In the genomic region with DNA sequence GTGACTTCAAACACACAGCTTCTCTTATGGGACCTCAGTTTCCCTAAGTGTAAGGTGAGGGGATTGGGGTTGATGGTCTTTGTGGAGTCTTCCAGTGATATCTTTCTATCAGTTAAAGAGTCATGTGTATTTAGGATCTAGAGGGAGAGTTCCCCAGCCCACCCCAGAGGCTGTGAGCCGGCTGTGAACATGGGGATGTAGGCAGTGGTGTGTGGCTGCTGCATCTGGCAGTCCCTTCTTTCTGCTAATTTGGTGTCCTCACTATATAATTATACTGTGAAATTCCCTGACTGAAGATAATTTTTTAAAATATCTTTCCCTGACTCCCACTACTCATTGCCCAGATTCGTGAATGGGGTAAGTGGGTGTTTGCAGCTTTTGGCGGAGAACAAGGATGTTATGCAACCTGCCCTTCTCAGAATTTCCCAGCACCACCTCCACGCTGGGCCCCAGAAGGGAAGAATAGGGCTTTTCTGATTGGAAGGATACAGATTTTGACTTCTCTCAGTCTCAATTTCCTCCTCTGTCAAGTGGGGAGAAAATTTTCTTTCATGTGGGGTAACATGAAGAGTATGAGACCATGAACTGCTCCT, we compare ENCODE assay signal across 12 cellular contexts.
DNase-seq lines count a peak whose midpoint lies in the region; ATAC-seq and TF ChIP-seq lines count a peak whose summit lies in the region.
"Had no signal": no experiment of that assay in that cellular context is flagged by ENCODE, and none has a peak within 500 bp of the region (broad histone marks: within the 10 kb centered on the region; RNA-seq: fewer than 3 reads in every experiment).

No MANE protein-coding gene starts in this region.

- no peaks in the 10 kb centered on the region for H3K4me1 Mint-ChIP-seq in immature natural killer cell
- H3K4me1 Mint-ChIP-seq: activated naive CD8-positive, alpha-beta T cell treated with anti-CD3 and anti-CD28 coated beads, Interleukin-2, amount 50 U/mL, for 24 hours had no signal

- no peak overlapping the region for H2AFZ ChIP-seq in GM23248

- 12 to 15% methylated on average over 4 of the region's 4 CpGs for WGBS in GM23248 (ENCODE audit: low coverage in 1 of 2, low lambda C conversion rate in 2 of 2, missing lambda C conversion rate in 2 of 2), 2 experiments

- H3K4me3 Mint-ChIP-seq in immature natural killer cell = no peak overlapping the region
- H3K4me3 Mint-ChIP-seq: activated CD8-positive, alpha-beta T cell treated with anti-CD3 and anti-CD28 coated beads for 36 hours; activated naive CD8-positive, alpha-beta T cell treated with anti-CD3 and anti-CD28 coated beads, Interleukin-2, amount 50 U/mL, for 24 hours; activated T-cell treated with anti-CD3 and anti-CD28 coated beads, Interleukin-2, amount 50 U/mL, for 72 hours had no signal

- no peaks in the 10 kb centered on the region for H3K79me2 ChIP-seq in GM23248 (ENCODE audit: insufficient read depth)

- no peak overlapping the region for H3K27ac Mint-ChIP-seq in immature natural killer cell
- H3K27ac Mint-ChIP-seq: activated CD8-positive, alpha-beta T cell treated with anti-CD3 and anti-CD28 coated beads for 36 hours; activated naive CD8-positive, alpha-beta T cell treated with anti-CD3 and anti-CD28 coated beads, Interleukin-2, amount 50 U/mL, for 24 hours; activated T-cell treated with anti-CD3 and anti-CD28 coated beads, Interleukin-2, amount 50 U/mL, for 72 hours had no signal

- H3K4me2 ChIP-seq in GM23248 (ENCODE audit: unreplicated experiment) = peak overlapping the region; percentile 24

- H3K27ac ChIP-seq in GM23248 (0 out of 2 replicates have a peak overlapping the region, but pooled peaks have one; percentile 16), gastrocnemius medialis (peak overlapping the region in 1 of 4 donors; percentile 34)
- H3K27ac ChIP-seq: stomach had no signal

- H3K36me3 ChIP-seq in GM23248 (ENCODE audit: low read depth) (no peaks in the 10 kb centered on the region), gastrocnemius medialis (no peaks in the 10 kb centered on the region)
- H3K36me3 ChIP-seq: stomach had no signal

- DNase-seq in GM23248 (peak; percentile 36), cardiac fibroblast (ENCODE audit: low read depth in 2 of 2) (peak; percentile 9 to 14), inferior parietal cortex (ENCODE audit: extremely low spot score) (peak; percentile 54), gastrocnemius medialis (no peak), NCI-H345 treated with DMSO at 0.1 percent for 48 hours (lab: John Stamatoyannopoulos, UW; ENCODE audit: unreplicated experiment) (no peak), SW480 (ENCODE audit: low spot score) (no peak), immature natural killer cell (no peak)
- DNase-seq: activated CD8-positive, alpha-beta T cell treated with anti-CD3 and anti-CD28 coated beads for 36 hours; activated naive CD8-positive, alpha-beta T cell treated with anti-CD3 and anti-CD28 coated beads, Interleukin-2, amount 50 U/mL, for 24 hours; activated T-cell treated with anti-CD3 and anti-CD28 coated beads, Interleukin-2, amount 50 U/mL, for 72 hours; stomach had no signal

- H3K4me1 ChIP-seq in GM23248 (ENCODE audit: insufficient read depth) (peaks cover 18% of the 10 kb centered on the region; the same call in 1 of the 2 replicates), gastrocnemius medialis (peaks cover 10 to 11% of the 10 kb centered on the region in 2 donors)

- no peaks in the 10 kb centered on the region for H3F3A ChIP-seq in GM23248 (ENCODE audit: insufficient read depth)

- peaks cover 17% of the 10 kb centered on the region; the same call in 1 of the 2 replicates for H3K27me3 ChIP-seq in GM23248 (replicated peaks; ENCODE audit: insufficient read depth)
- H3K27me3 ChIP-seq in gastrocnemius medialis = no peaks in the 10 kb centered on the region

- H3K4me3 ChIP-seq in GM23248 (no peak overlapping the region), cardiac fibroblast (replicated peaks in 1 of 2; ENCODE audit: low read depth in 2 of 2, low read length in 2 of 2) (no peak overlapping the region), gastrocnemius medialis (no peak overlapping the region)
- H3K4me3 ChIP-seq: stomach had no signal

- no peaks in the 10 kb centered on the region for H3K9me2 ChIP-seq in GM23248 (ENCODE audit: insufficient read depth)

- no peaks in the 10 kb centered on the region for H3K9me3 Mint-ChIP-seq in immature natural killer cell
- H3K9me3 Mint-ChIP-seq: activated CD8-positive, alpha-beta T cell treated with anti-CD3 and anti-CD28 coated beads for 36 hours; activated naive CD8-positive, alpha-beta T cell treated with anti-CD3 and anti-CD28 coated beads, Interleukin-2, amount 50 U/mL, for 24 hours; activated T-cell treated with anti-CD3 and anti-CD28 coated beads, Interleukin-2, amount 50 U/mL, for 72 hours had no signal

- no peaks in the 10 kb centered on the region for H3K9me3 ChIP-seq in GM23248 (ENCODE audit: low read depth)
- H3K9me3 ChIP-seq in gastrocnemius medialis = no peaks in the 10 kb centered on the region
- H3K9me3 ChIP-seq: stomach had no signal

- ATAC-seq in gastrocnemius medialis (peak; percentile 37 to 47), HG03039 (IDR thresholded peaks at IDR 0.05; ENCODE audit: unreplicated experiment) (no peak)
- ATAC-seq: activated naive CD8-positive, alpha-beta T cell treated with anti-CD3 and anti-CD28 coated beads, Interleukin-2, amount 50 U/mL, for 24 hours; activated T-cell treated with anti-CD3 and anti-CD28 coated beads, Interleukin-2, amount 50 U/mL, for 72 hours had no signal

- peaks cover 2 to 16% (median 15%) of the 10 kb centered on the region in 3 donors for H3K27me3 Mint-ChIP-seq in immature natural killer cell (ENCODE audit: low read depth in 3 of 3)

- TF ChIP-seq CTCF in cardiac fibroblast (IDR thresholded peaks at IDR 0.05; ENCODE audit: low read depth, low read length) = no peak
- TF ChIP-seq CTCF in gastrocnemius medialis (IDR thresholded peaks at IDR 0.05 in 4 of 5, conservative IDR thresholded peaks at IDR 0.05 in 1 of 5) = no peak

- in situ Hi-C loops in GM23248 (cut with MboI) (no loop called here), gastrocnemius medialis (cut with MboI; ENCODE audit: low sequenced_read_pairs in 4 of 4) (no loop called here)

- peak overlapping the region; percentile 29; the same call in 1 of the 2 replicates for H3K9ac ChIP-seq in GM23248

- TF ChIP-seq POLR2A in gastrocnemius medialis (IDR thresholded peaks at IDR 0.05) = no peak

- intact Hi-C loops in gastrocnemius medialis (cut with DNase I; ENCODE audit: low total_unique reads) = no loop called here

- no peaks in the 10 kb centered on the region for H4K20me1 ChIP-seq in GM23248 (ENCODE audit: insufficient read depth)

- H3K36me3 Mint-ChIP-seq in immature natural killer cell = no peaks in the 10 kb centered on the region

Comparison
In these comparisons a context has a peak if more than half of its experiments do, and no peak if none do; other contexts are left out.
1. DNase-seq: peak in GM23248 (single experiment), cardiac fibroblast (2 of 2) and inferior parietal cortex (single experiment); none in gastrocnemius medialis (0 of 2), NCI-H345 treated with DMSO at 0.1 percent for 48 hours (single experiment), SW480 (single experiment) and immature natural killer cell (0 of 3).